In the genomic region with DNA sequence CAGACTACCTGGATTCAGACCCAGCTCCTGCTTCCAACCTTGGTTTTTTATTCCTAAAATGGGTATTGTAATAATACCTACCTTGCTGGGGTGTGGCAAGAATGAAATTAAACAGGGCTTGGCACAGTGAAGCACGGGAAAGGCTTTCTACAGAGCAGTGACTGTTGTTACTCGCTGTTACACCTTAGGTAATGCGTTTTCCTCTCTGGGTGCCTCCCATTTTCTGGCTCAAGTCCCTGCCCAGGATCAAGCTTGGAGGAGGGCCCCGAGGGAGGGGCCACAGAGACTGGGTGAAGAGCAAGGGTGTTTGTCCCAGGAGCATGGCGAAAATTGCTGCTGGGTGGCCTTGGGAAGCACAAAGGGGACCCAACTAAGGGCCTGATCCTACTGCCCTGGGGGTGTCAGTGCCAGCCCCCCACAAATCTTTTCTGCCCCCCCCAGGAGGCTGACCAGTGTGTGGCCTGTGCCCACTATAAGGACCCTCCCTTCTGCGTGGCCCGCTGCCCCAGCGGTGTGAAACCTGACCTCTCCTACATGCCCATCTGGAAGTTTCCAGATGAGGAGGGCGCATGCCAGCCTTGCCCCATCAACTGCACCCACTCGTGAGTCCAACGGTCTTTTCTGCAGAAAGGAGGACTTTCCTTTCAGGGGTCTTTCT, we compare ENCODE assay signal across 1 cellular context.
TF ChIP-seq lines count a peak whose summit lies in the region.

No MANE protein-coding gene starts in this region.

TF ChIP-seq in GM23338, 12 proteins besides CTCF, POLR2A, EP300 and RAD21:
- TF ChIP-seq NANOG (IDR thresholded peaks at IDR 0.05; ENCODE audit: borderline replicate concordance) (no peak), ZNF331 (CRISPR knock-in tag; IDR thresholded peaks at IDR 0.05; ENCODE audit: low read depth) (no peak), EZH2phosphoT487 (IDR thresholded peaks at IDR 0.05; ENCODE audit: unreplicated experiment) (no peak)
